ENCODE assay signal across 38 cellular contexts in genomic region chr19:51076602-51077213, GRCh38. TPM values are rescaled to one million over a fixed set of nuclear protein-coding genes. Genes with fewer than 3 reads are reported as not detected.
"Had no signal": no experiment of that assay in that cellular context is flagged by ENCODE, and none has a peak within 500 bp of the region (broad histone marks: within the 10 kb centered on the region; RNA-seq: fewer than 3 reads in every experiment).

No MANE protein-coding gene starts in this region.

- H3K36me3 ChIP-seq: ascending aorta had no signal

- DNase-seq: activated CD4-positive, alpha-beta memory T cell treated with anti-CD3 and anti-CD28 coated beads, Interleukin-2, amount 10 ng/mL, durations not matched to agents 7 days and 5 days; activated CD4-positive, alpha-beta T cell treated with anti-CD3 and anti-CD28 coated beads for 1 hour; activated CD4-positive, alpha-beta T cell treated with anti-CD3 and anti-CD28 coated beads for 48 hours; activated CD4-positive, CD25-positive, alpha-beta regulatory T cell; activated CD8-positive, alpha-beta memory T cell treated with anti-CD3 and anti-CD28 coated beads for 24 hours; activated CD8-positive, alpha-beta memory T cell treated with anti-CD3 and anti-CD28 coated beads, Interleukin-2, amount 10 ng/mL, durations not matched to agents 7 days and 5 days; activated CD8-positive, alpha-beta memory T cell treated with anti-CD3 and anti-CD28 coated beads, Interleukin-2, amount 50 U/mL, for 48 hours; activated gamma-delta T cell; activated naive CD4-positive, alpha-beta T cell treated with Interleukin-2 at 50 U/mL for 16 hours; activated naive CD8-positive, alpha-beta T cell treated with anti-CD3 and anti-CD28 coated beads, Interleukin-2, amount 10 ng/mL, durations not matched to agents 7 days and 5 days; activated T-cell treated with anti-CD3 and anti-CD28 coated beads, Interleukin-2, amount 50 U/mL, for 48 hours; amygdala; Karpas-422; KBM-7; NCI-H1048; NCI-H1105 treated with DMSO at 0.1 percent for 48 hours; NCI-H1436; NCI-H1694; NCI-H2029 treated with DMSO at 0.1 percent for 48 hours; NCI-H2107; NCI-H226; NCI-H446 treated with DMSO at 0.1 percent for 48 hours; NCI-H524; NCI-H748 treated with DMSO at 0.1 percent for 48 hours; PC-9; SIG-M5; T-cell; T-helper 17 cell had no signal

- H3K27me3 ChIP-seq: ascending aorta had no signal

- ATAC-seq: activated CD8-positive, alpha-beta memory T cell treated with anti-CD3 and anti-CD28 coated beads, Interleukin-2, amount 10 ng/mL, durations not matched to agents 7 days and 5 days; Right ventricle myocardium inferior; SK-N-SH treated with all-trans-retinoic acid at 6 μM for 48 hours; T-cell; T-helper 17 cell had no signal

- FAIRE-seq: RCC 7860 had no signal

- H3K4me3 ChIP-seq: ascending aorta, PC-9 had no signal

- H3K27ac ChIP-seq: ascending aorta, PC-9, RWPE1, VCaP had no signal

- H3K4me1 ChIP-seq: ascending aorta had no signal

RNA-seq across cellular contexts. Expression of gene KLK14, which starts 6.0 kb away (rescaled TPM):
- total RNA-seq: ascending aorta, SK-MEL-5 had no signal

RNA-seq across cellular contexts. Expression of gene KLK13, which starts 11.8 kb away (rescaled TPM):
- total RNA-seq: activated CD4-positive, alpha-beta memory T cell treated with anti-CD3 and anti-CD28 coated beads, Interleukin-2, amount 10 ng/mL, durations not matched to agents 7 days and 5 days; activated CD8-positive, alpha-beta memory T cell treated with anti-CD3 and anti-CD28 coated beads, Interleukin-2, amount 10 ng/mL, durations not matched to agents 7 days and 5 days; activated naive CD8-positive, alpha-beta T cell treated with anti-CD3 and anti-CD28 coated beads, Interleukin-2, amount 10 ng/mL, durations not matched to agents 7 days and 5 days; ascending aorta; cardiac septum; MCF 10A; OCI-LY7; PC-9; Right ventricle myocardium inferior; SK-MEL-5; T-cell; T-helper 17 cell had no signal

RNA-seq across cellular contexts. Expression of gene KLK12, which starts 41.9 kb away (rescaled TPM):
- total RNA-seq: activated CD4-positive, alpha-beta memory T cell treated with anti-CD3 and anti-CD28 coated beads, Interleukin-2, amount 10 ng/mL, durations not matched to agents 7 days and 5 days; activated CD8-positive, alpha-beta memory T cell treated with anti-CD3 and anti-CD28 coated beads, Interleukin-2, amount 10 ng/mL, durations not matched to agents 7 days and 5 days; activated naive CD8-positive, alpha-beta T cell treated with anti-CD3 and anti-CD28 coated beads, Interleukin-2, amount 10 ng/mL, durations not matched to agents 7 days and 5 days; ascending aorta; cardiac septum; MCF 10A; OCI-LY7; PC-9; Right ventricle myocardium inferior; SK-MEL-5; T-cell; T-helper 17 cell had no signal

RNA-seq across cellular contexts. Expression of gene SIGLEC9, which starts 48.0 kb away (rescaled TPM):
- total RNA-seq: MCF 10A, OCI-LY7, PC-9, SK-MEL-5 had no signal
